In the genomic region with DNA sequence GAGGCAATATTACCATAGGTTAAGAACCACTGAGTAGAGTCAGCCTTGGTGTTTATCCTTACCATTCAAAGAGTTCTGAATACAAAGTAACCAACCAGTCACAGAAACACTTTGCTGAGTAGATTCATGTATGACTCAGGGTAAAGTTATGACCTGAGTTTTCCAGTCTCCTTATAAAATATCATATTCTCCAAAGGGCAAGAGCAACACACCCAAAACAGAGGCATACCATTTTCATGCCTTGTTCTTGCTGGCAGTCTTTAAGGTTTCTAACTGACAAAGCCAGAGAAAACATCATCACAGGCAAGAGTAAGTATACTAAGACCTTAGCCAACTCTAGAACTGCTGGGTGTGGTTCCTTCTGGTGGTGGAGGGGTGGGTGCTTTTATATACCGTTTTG, we compare ENCODE assay signal across 9 cellular contexts. TPM values are rescaled to one million over a fixed set of nuclear protein-coding genes. Genes with fewer than 3 reads are reported as not detected.
DNase-seq lines count a peak whose midpoint lies in the region; ATAC-seq, FAIRE-seq and TF ChIP-seq lines count a peak whose summit lies in the region.
"Had no signal": no experiment of that assay in that cellular context is flagged by ENCODE, and none has a peak within 500 bp of the region (broad histone marks: within the 10 kb centered on the region; RNA-seq: fewer than 3 reads in every experiment).

No MANE protein-coding gene starts in this region.

- no peak for TF ChIP-seq EP300 in GM12878 (IDR thresholded peaks at IDR 0.05; ENCODE audit: borderline replicate concordance in 1 of 2, control insufficient read depth in 1 of 2, low read depth in 2 of 2, low read length in 2 of 2)

- TF ChIP-seq CTCF in AG09309 (IDR thresholded peaks at IDR 0.05; ENCODE audit: control insufficient read depth, insufficient read depth, low read depth, low read length, missing control alignments) = no peak
- no peak for TF ChIP-seq CTCF in GM12878 (IDR thresholded peaks at IDR 0.05 in 2 of 3, conservative IDR thresholded peaks at IDR 0.05 in 1 of 3; ENCODE audit: control insufficient read depth in 2 of 3, extremely low read depth in 1 of 3, insufficient read depth in 1 of 3, low read depth in 3 of 3, low read length in 3 of 3)

- FAIRE-seq in GM12878 (lab: Jason Lieb, UNC) = no peak

- peaks cover 10% of the 10 kb centered on the region for H3K4me1 ChIP-seq in GM12878 (ENCODE audit: control insufficient read depth, insufficient read depth, low read length)
- H3K4me1 ChIP-seq in muscle layer of colon (ENCODE audit: insufficient read depth, low read length) = peaks cover 46% of the 10 kb centered on the region

- POLR2A ChIA-PET in GM12878 (lab: Charles Lee) = interaction anchor here (0.6 to 0.7 kb wide), 4 partner anchors 12 to 262 kb away, joined by 5 to 8 read pairs (median 6); no protein-coding TSS in a partner anchor

- H3K36me3 ChIP-seq in GM12878 (ENCODE audit: control insufficient read depth in 2 of 2, insufficient read depth in 2 of 2, low read length in 1 of 2) = no peaks in the 10 kb centered on the region
- H3K36me3 ChIP-seq in muscle layer of colon (ENCODE audit: insufficient read depth, low read length) = no peaks in the 10 kb centered on the region

- in situ Hi-C loops in GM12878 (cut with MboI) = no loop called here

- intact Hi-C loops in GM12878 (cut with micrococcal nuclease; ENCODE audit: unreplicated experiment) = no loop called here

- H3K9ac ChIP-seq in GM12878 (ENCODE audit: control insufficient read depth, insufficient read depth, low read length) (no peak overlapping the region), muscle layer of colon (ENCODE audit: low read length) (no peak overlapping the region)

- no peak for TF ChIP-seq POLR2A in GM12878 (IDR thresholded peaks at IDR 0.05; ENCODE audit: low read depth, low read length)

- WGBS in GM12878 (ENCODE audit: insufficient coverage, insufficient replicate concordance, low lambda C conversion rate, missing lambda C conversion rate) = 47% methylated on average over 1 of the region's 1 CpG

- H3K27ac ChIP-seq in GM12878 (ENCODE audit: control insufficient read depth, insufficient read depth) = no peak overlapping the region
- peak overlapping the region; percentile 25 for H3K27ac ChIP-seq in muscle layer of colon (ENCODE audit: low read depth, low read length)

- H3K79me2 ChIP-seq in GM12878 (ENCODE audit: control insufficient read depth, insufficient read depth, low read length) = peaks cover 68% of the 10 kb centered on the region

- peak; percentile 87 for DNase-seq in AG09309 (ENCODE audit: low read depth)
- DNase-seq in HS-27A (ENCODE audit: low read depth) = peak; percentile 96
- no peak for DNase-seq in GM12878 (ENCODE audit: low read depth, low spot score)
- DNase-seq in NCI-H748 (lab: John Stamatoyannopoulos, UW; ENCODE audit: unreplicated experiment) = no peak
- no peak for DNase-seq in NCI-H1436 (lab: John Stamatoyannopoulos, UW)
- DNase-seq: NCI-H774 had no signal

- H3K9me3 ChIP-seq in GM12878 (replicated peaks; ENCODE audit: control insufficient read depth, insufficient read depth, low read length) = no peaks in the 10 kb centered on the region
- no peaks in the 10 kb centered on the region for H3K9me3 ChIP-seq in muscle layer of colon (ENCODE audit: low read length)

- TSS peak; percentile 22 for BruUV-seq in GM12878 (replicated peaks; lab: Mats Ljungman, UMichigan)

- no peaks in the 10 kb centered on the region for H3K27me3 ChIP-seq in GM12878 (replicated peaks in 1 of 2; ENCODE audit: control insufficient read depth in 2 of 2, insufficient read depth in 2 of 2, low read length in 1 of 2)
- no peaks in the 10 kb centered on the region for H3K27me3 ChIP-seq in muscle layer of colon (ENCODE audit: control insufficient read depth in 1 of 2, insufficient read depth in 2 of 2, low read length in 2 of 2)

- CTCF ChIA-PET in GM12878 (lab: Yijun Ruan, JAX) = interaction anchor here (0.6 kb wide), 1 partner anchor 188 kb away, joined by 7 read pairs; no protein-coding TSS in a partner anchor

- H2AFZ ChIP-seq in GM12878 (ENCODE audit: control insufficient read depth, low read depth, low read length) = no peak overlapping the region

- H3K4me3 ChIP-seq in AG09309 (ENCODE audit: control insufficient read depth, low read depth, low read length) (no peak overlapping the region), GM12878 (no peak overlapping the region), muscle layer of colon (ENCODE audit: low read depth in 1 of 2, low read length in 2 of 2) (peak overlapping the region in 1 of 2 donors; percentile 5)

- no peak for TF ChIP-seq RAD21 in GM12878 (IDR thresholded peaks at IDR 0.05; ENCODE audit: insufficient read depth, low read depth, low read length)

- ATAC-seq in GM12878 (no peak), GM18502 (IDR thresholded peaks at IDR 0.05; ENCODE audit: poor library complexity, unreplicated experiment) (no peak), GM18519 (IDR thresholded peaks at IDR 0.05; ENCODE audit: low FRiP score, unreplicated experiment) (no peak)

- no peaks in the 10 kb centered on the region for H4K20me1 ChIP-seq in GM12878 (ENCODE audit: control insufficient read depth, insufficient read depth)

- RAD21 ChIA-PET in GM12878 (lab: Charles Lee; ENCODE audit: unreplicated experiment) = interaction anchor here (1.0 kb wide), 1 partner anchor 70 kb away, joined by 3 read pairs; no protein-coding TSS in a partner anchor

- peak overlapping the region; percentile 11; the same call in 1 of the 2 replicates for H3K4me2 ChIP-seq in GM12878 (ENCODE audit: control insufficient read depth, insufficient read depth)

- SMC1A ChIA-PET in GM12878 (lab: Charles Lee; ENCODE audit: uncharacterized antibody, unreplicated experiment) = no interaction called here

RNA-seq across cellular contexts. Expression of gene ATL3, which starts 3.2 kb away (rescaled TPM):
- 28.0 and 29.6 TPM in 2 replicates for total RNA-seq in GM12878 (2013; cell fraction: nucleolus; rRNA removed)
- total RNA-seq in GM12878 (2014; rRNA removed) (25.4 and 31.2 TPM in 2 replicates), GM12878 (2014; rRNA removed; fragmentation: Illumina TruSeq; extraction: Trizol) (28.7 and 29.2 TPM in 2 replicates), GM12878 (2021) (33.3 and 36.0 TPM in 2 replicates)
- 7.8 TPM for polyA plus RNA-seq in GM12878 (2011; ENCODE audit: low read depth)
- polyA plus RNA-seq in GM12878 (2011; rRNA removed) (19.4 and 27.7 TPM in 2 replicates), GM12878 (2014; fragmentation: Illumina TruSeq; extraction: Trizol) (15.3 and 19.0 TPM in 2 replicates), GM12878 (2014; fragmentation: Nextera tagmentation; extraction: Ambion mirVana) (10 to 100 TPM; 12.0 to 15.4 TPM), GM12878 (2014; rRNA removed) (12.4 and 16.0 TPM in 2 replicates), GM12878 (2016; fragmentation: Nextera tagmentation; extraction: Ambion mirVana) (10 to 100 TPM; 23.6 to 25.9 TPM)
- polyA plus RNA-seq in GM12878 (2011; cell fraction: cytosol; rRNA removed) = 13.8 and 15.3 TPM in 2 replicates
- 7.3 and 8.4 TPM in 2 replicates for polyA plus RNA-seq in GM12878 (2011; cell fraction: nucleus; rRNA removed)
- polyA plus RNA-seq in GM12878 (2012) = 9.0 and 11.6 TPM in 2 replicates
- polyA minus RNA-seq in GM12878 (2011; rRNA and poly(A)+ RNA removed) = 18.6 and 28.3 TPM in 2 replicates
- polyA minus RNA-seq in GM12878 (2011; cell fraction: cytosol; rRNA and poly(A)+ RNA removed) = 10.0 and 11.3 TPM in 2 replicates
- 2.4 and 7.4 TPM in 2 replicates for polyA minus RNA-seq in GM12878 (2011; cell fraction: nucleus; rRNA and poly(A)+ RNA removed)

RNA-seq across cellular contexts. Expression of gene RTN3, which starts 13.3 kb away (rescaled TPM):
- total RNA-seq in GM12878 (2013; cell fraction: nucleolus; rRNA removed) = 52.8 and 53.2 TPM in 2 replicates
- 27.2 and 27.7 TPM in 2 replicates for total RNA-seq in GM12878 (2014; rRNA removed)
- 39.1 and 40.6 TPM in 2 replicates for total RNA-seq in GM12878 (2014; rRNA removed; fragmentation: Illumina TruSeq; extraction: Trizol)
- total RNA-seq in GM12878 (2021) = 52.4 and 56.1 TPM in 2 replicates
- 31.9 TPM for polyA plus RNA-seq in GM12878 (2011; ENCODE audit: low read depth)
- 60.3 and 79.8 TPM in 2 replicates for polyA plus RNA-seq in GM12878 (2011; rRNA removed)
- 42.3 and 54.7 TPM in 2 replicates for polyA plus RNA-seq in GM12878 (2011; cell fraction: cytosol; rRNA removed)
- 20.5 and 23.3 TPM in 2 replicates for polyA plus RNA-seq in GM12878 (2011; cell fraction: nucleus; rRNA removed)
- polyA plus RNA-seq in GM12878 (2012) = 40.6 and 52.1 TPM in 2 replicates
- 64.2 and 87.1 TPM in 2 replicates for polyA plus RNA-seq in GM12878 (2014; fragmentation: Illumina TruSeq; extraction: Trizol)
- 10 to 100 TPM; 22.9 to 27.3 TPM for polyA plus RNA-seq in GM12878 (2014; fragmentation: Nextera tagmentation; extraction: Ambion mirVana)
- polyA plus RNA-seq in GM12878 (2014; rRNA removed) = 40.6 and 44.1 TPM in 2 replicates
- polyA plus RNA-seq in GM12878 (2016; fragmentation: Nextera tagmentation; extraction: Ambion mirVana) = 10 to 100 TPM; 49.9 to 52.8 TPM
- 63.3 and 71.2 TPM in 2 replicates for polyA minus RNA-seq in GM12878 (2011; rRNA and poly(A)+ RNA removed)
- 29.2 and 31.5 TPM in 2 replicates for polyA minus RNA-seq in GM12878 (2011; cell fraction: cytosol; rRNA and poly(A)+ RNA removed)
- 9.4 and 12.2 TPM in 2 replicates for polyA minus RNA-seq in GM12878 (2011; cell fraction: nucleus; rRNA and poly(A)+ RNA removed)

RNA-seq across cellular contexts. Expression of gene PLAAT3, which starts 53.8 kb away (rescaled TPM):
- 2.5 and 2.9 TPM in 2 replicates for total RNA-seq in GM12878 (2013; cell fraction: nucleolus; rRNA removed)
- 11.3 and 12.5 TPM in 2 replicates for total RNA-seq in GM12878 (2014; rRNA removed)
- total RNA-seq in GM12878 (2014; rRNA removed; fragmentation: Illumina TruSeq; extraction: Trizol) = 7.0 and 8.1 TPM in 2 replicates
- total RNA-seq in GM12878 (2021) = 13.3 and 15.4 TPM in 2 replicates
- polyA plus RNA-seq in GM12878 (2011; ENCODE audit: low read depth) = 7.5 TPM
- polyA plus RNA-seq in GM12878 (2011; rRNA removed) = 3.2 and 4.8 TPM in 2 replicates
- 6.0 and 6.3 TPM in 2 replicates for polyA plus RNA-seq in GM12878 (2011; cell fraction: cytosol; rRNA removed)
- 2.4 and 2.7 TPM in 2 replicates for polyA plus RNA-seq in GM12878 (2011; cell fraction: nucleus; rRNA removed)
- 7.2 and 7.7 TPM in 2 replicates for polyA plus RNA-seq in GM12878 (2012)
- 6.4 and 9.2 TPM in 2 replicates for polyA plus RNA-seq in GM12878 (2014; fragmentation: Illumina TruSeq; extraction: Trizol)
- polyA plus RNA-seq in GM12878 (2014; fragmentation: Nextera tagmentation; extraction: Ambion mirVana) = 10 to 100 TPM; 31.6 to 37.0 TPM
- polyA plus RNA-seq in GM12878 (2014; rRNA removed) = 18.0 and 18.9 TPM in 2 replicates
- 10 to 100 TPM; 16.4 to 19.9 TPM for polyA plus RNA-seq in GM12878 (2016; fragmentation: Nextera tagmentation; extraction: Ambion mirVana)
- polyA minus RNA-seq in GM12878 (2011; rRNA and poly(A)+ RNA removed) = 6.4 and 8.2 TPM in 2 replicates
- polyA minus RNA-seq in GM12878 (2011; cell fraction: cytosol; rRNA and poly(A)+ RNA removed) = 1.8 TPM in 1 of 2 replicates, not detected in the other
- polyA minus RNA-seq in GM12878 (2011; cell fraction: nucleus; rRNA and poly(A)+ RNA removed) = 0.73 and 1.1 TPM in 2 replicates

Comparison
In these comparisons a context has a peak if more than half of its experiments do, and no peak if none do; other contexts are left out.
1. DNase-seq: peak in AG09309 (single experiment) and HS-27A (single experiment); none in GM12878 (single experiment), NCI-H748 (single experiment) and NCI-H1436 (single experiment).